1 cellular context compared by ENCODE assay signal in genomic region chr12:6278439-6279255, GRCh38.
TF ChIP-seq lines count a peak whose summit lies in the region.

No MANE protein-coding gene starts in this region.

TF ChIP-seq in HepG2, 621 proteins besides CTCF, POLR2A, EP300 and RAD21 (continued from another document and continues in another):
- TF ChIP-seq SRSF1 (optimal IDR thresholded peaks at IDR 0.05; ENCODE audit: low read depth, low read length) = peak; percentile 53
- 0 out of 2 replicates have a peak, but pooled peaks have one; percentile 68 for TF ChIP-seq ZNF446 (CRISPR knock-in tag; IDR thresholded peaks at IDR 0.05)
- TF ChIP-seq ZNF567 (CRISPR knock-in tag; IDR thresholded peaks at IDR 0.05; ENCODE audit: borderline replicate concordance) = 0 out of 2 replicates have a peak, but pooled peaks have one; percentile 58
- TF ChIP-seq ZNF724P (CRISPR knock-in tag; IDR thresholded peaks at IDR 0.05; ENCODE audit: borderline replicate concordance) = peak; percentile 57; the same call in 1 of the 2 replicates
- TF ChIP-seq FOSL2 (CRISPR knock-in tag; IDR thresholded peaks at IDR 0.05) = peak; percentile 92
- peak; percentile 59; the same call in 1 of the 2 replicates for TF ChIP-seq ZNF790 (CRISPR knock-in tag; IDR thresholded peaks at IDR 0.05; ENCODE audit: borderline replicate concordance)
- no peak for TF ChIP-seq TGIF2 (CRISPR knock-in tag; IDR thresholded peaks at IDR 0.05)
- peak; percentile 7; the same call in 1 of the 2 replicates for TF ChIP-seq KDM2A (CRISPR knock-in tag; IDR thresholded peaks at IDR 0.05; ENCODE audit: borderline replicate concordance, low read depth)
- TF ChIP-seq E2F2 (CRISPR knock-in tag; IDR thresholded peaks at IDR 0.05; ENCODE audit: borderline replicate concordance) = 0 out of 2 replicates have a peak, but pooled peaks have one; percentile 10
- no peak for TF ChIP-seq DNMT3B (CRISPR knock-in tag; conservative IDR thresholded peaks at IDR 0.05)
- 0 out of 2 replicates have a peak, but pooled peaks have one; percentile 28 for TF ChIP-seq HDAC1 (CRISPR knock-in tag; IDR thresholded peaks at IDR 0.05)
- TF ChIP-seq ZNF784 (CRISPR knock-in tag; IDR thresholded peaks at IDR 0.05; ENCODE audit: borderline replicate concordance) = 0 out of 2 replicates have a peak, but pooled peaks have one; percentile 30
- TF ChIP-seq ZNF484 (CRISPR knock-in tag; IDR thresholded peaks at IDR 0.05; ENCODE audit: borderline replicate concordance, low read depth) = no peak
- peak; percentile 18; the same call in 1 of the 2 replicates for TF ChIP-seq ZNF331 (CRISPR knock-in tag; IDR thresholded peaks at IDR 0.05)
- peak; percentile 33; the same call in 1 of the 2 replicates for TF ChIP-seq ZNF451 (CRISPR knock-in tag; IDR thresholded peaks at IDR 0.05)
- 0 out of 2 replicates have a peak, but pooled peaks have one; percentile 18 for TF ChIP-seq ZNF362 (CRISPR knock-in tag; IDR thresholded peaks at IDR 0.05; ENCODE audit: borderline replicate concordance)
- 0 out of 2 replicates have a peak, but pooled peaks have one; percentile 33 for TF ChIP-seq ZNF431 (CRISPR knock-in tag; IDR thresholded peaks at IDR 0.05; ENCODE audit: borderline replicate concordance, low read depth)
- peak; percentile 47; the same call in 1 of the 2 replicates for TF ChIP-seq SAP130 (CRISPR knock-in tag; IDR thresholded peaks at IDR 0.05; ENCODE audit: low read depth)
- peak; percentile 81 for TF ChIP-seq ZFX (CRISPR knock-in tag; IDR thresholded peaks at IDR 0.05; ENCODE audit: low read depth)
- peak; percentile 87; the same call in 1 of the 2 replicates for TF ChIP-seq KLF12 (CRISPR knock-in tag; IDR thresholded peaks at IDR 0.05; ENCODE audit: borderline replicate concordance)
- TF ChIP-seq ATF7-NPFF (CRISPR knock-in tag; IDR thresholded peaks at IDR 0.05; ENCODE audit: low read depth) = peak; percentile 47; the same call in 1 of the 2 replicates
- TF ChIP-seq BHLHE40 (IDR thresholded peaks at IDR 0.05; ENCODE audit: low read length) = peak; percentile 11; the same call in 1 of the 2 replicates
- peak; percentile 56 for TF ChIP-seq SALL1 (CRISPR knock-in tag; IDR thresholded peaks at IDR 0.05)
- TF ChIP-seq ZNF672 (CRISPR knock-in tag; IDR thresholded peaks at IDR 0.05) = no peak
- peak; percentile 61; the same call in 1 of the 2 replicates for TF ChIP-seq SALL2 (CRISPR knock-in tag; IDR thresholded peaks at IDR 0.05)
- TF ChIP-seq SP140L (CRISPR knock-in tag; IDR thresholded peaks at IDR 0.05; ENCODE audit: borderline replicate concordance) = no peak
- TF ChIP-seq ZNF512B (CRISPR knock-in tag; IDR thresholded peaks at IDR 0.05; ENCODE audit: borderline replicate concordance) = 0 out of 2 replicates have a peak, but pooled peaks have one; percentile 53
- TF ChIP-seq MYNN (CRISPR knock-in tag; IDR thresholded peaks at IDR 0.05; ENCODE audit: low read depth) = no peak
- TF ChIP-seq MLLT10 (CRISPR knock-in tag; IDR thresholded peaks at IDR 0.05) = no peak
- TF ChIP-seq MED1 (CRISPR knock-in tag; IDR thresholded peaks at IDR 0.05) = peak; percentile 28; the same call in 1 of the 2 replicates
- TF ChIP-seq PHF8 (CRISPR knock-in tag; IDR thresholded peaks at IDR 0.05) = peak; percentile 41
- TF ChIP-seq ZNF329 (CRISPR knock-in tag; IDR thresholded peaks at IDR 0.05; ENCODE audit: low read depth) = peak; percentile 58; the same call in 1 of the 2 replicates
- TF ChIP-seq HES4 (CRISPR knock-in tag; IDR thresholded peaks at IDR 0.05; ENCODE audit: borderline replicate concordance) = 0 out of 2 replicates have a peak, but pooled peaks have one; percentile 17
- TF ChIP-seq TAF1 (CRISPR knock-in tag; IDR thresholded peaks at IDR 0.05) = 0 out of 2 replicates have a peak, but pooled peaks have one; percentile 10
- TF ChIP-seq POLR2G (IDR thresholded peaks at IDR 0.05; ENCODE audit: low read depth, low read length) = peak; percentile 57; the same call in 1 of the 2 replicates
- TF ChIP-seq NFE2L1 (CRISPR knock-in tag; IDR thresholded peaks at IDR 0.05; ENCODE audit: borderline replicate concordance) = no peak
- TF ChIP-seq JUN (CRISPR knock-in tag; IDR thresholded peaks at IDR 0.05) = peak; percentile 23
- TF ChIP-seq HNRNPUL1 (IDR thresholded peaks at IDR 0.05; ENCODE audit: low read depth, low read length) = 0 out of 2 replicates have a peak, but pooled peaks have one; percentile 19
- peak; percentile 21 for TF ChIP-seq HNRNPLL (IDR thresholded peaks at IDR 0.05; ENCODE audit: low read depth, low read length, poor library complexity, severe bottlenecking)
- TF ChIP-seq RBFOX2 (IDR thresholded peaks at IDR 0.05; ENCODE audit: low read depth, low read length) = peak; percentile 81
- no peak for TF ChIP-seq MNT (IDR thresholded peaks at IDR 0.05)
- TF ChIP-seq MAX (IDR thresholded peaks at IDR 0.05) = peak; percentile 60; the same call in 1 of the 2 replicates
- TF ChIP-seq ZSCAN12 (CRISPR knock-in tag; IDR thresholded peaks at IDR 0.05) = no peak
- peak; percentile 8; the same call in 1 of the 2 replicates for TF ChIP-seq HNF4G (IDR thresholded peaks at IDR 0.05; ENCODE audit: borderline replicate concordance, low read depth, low read length)
- peak; percentile 59; the same call in 1 of the 2 replicates for TF ChIP-seq HNF4G (CRISPR knock-in tag; IDR thresholded peaks at IDR 0.05; ENCODE audit: borderline replicate concordance, low read depth)
- peak; percentile 46; the same call in 1 of the 2 replicates for TF ChIP-seq SRY (CRISPR knock-in tag; IDR thresholded peaks at IDR 0.05)
- TF ChIP-seq ZNF891 (CRISPR knock-in tag; IDR thresholded peaks at IDR 0.05) = 0 out of 2 replicates have a peak, but pooled peaks have one; percentile 15
- peak; percentile 20; the same call in 1 of the 2 replicates for TF ChIP-seq ZSCAN21 (CRISPR knock-in tag; IDR thresholded peaks at IDR 0.05; ENCODE audit: borderline replicate concordance)
- TF ChIP-seq TOPORS (CRISPR knock-in tag; IDR thresholded peaks at IDR 0.05) = peak; percentile 42; the same call in 1 of the 2 replicates
- no peak for TF ChIP-seq ZNF382 (CRISPR knock-in tag; IDR thresholded peaks at IDR 0.05; ENCODE audit: borderline replicate concordance)
- no peak for TF ChIP-seq ZNF17 (CRISPR knock-in tag; IDR thresholded peaks at IDR 0.05)
- peak; percentile 84 for TF ChIP-seq ZNF777 (CRISPR knock-in tag; IDR thresholded peaks at IDR 0.05)
- no peak for TF ChIP-seq PREB (CRISPR knock-in tag; IDR thresholded peaks at IDR 0.05)
- TF ChIP-seq ZFY (CRISPR knock-in tag; IDR thresholded peaks at IDR 0.05) = peak; percentile 71
- no peak for TF ChIP-seq MAZ (IDR thresholded peaks at IDR 0.05; ENCODE audit: borderline replicate concordance, low read depth, low read length)
- TF ChIP-seq MAZ (CRISPR knock-in tag; IDR thresholded peaks at IDR 0.05; ENCODE audit: low read depth) = peak; percentile 92
- peak; percentile 11; the same call in 1 of the 2 replicates for TF ChIP-seq MXD1 (CRISPR knock-in tag; IDR thresholded peaks at IDR 0.05)
- 0 out of 2 replicates have a peak, but pooled peaks have one; percentile 13 for TF ChIP-seq POGZ (CRISPR knock-in tag; IDR thresholded peaks at IDR 0.05)
- 0 out of 2 replicates have a peak, but pooled peaks have one; percentile 50 for TF ChIP-seq ZNF430 (CRISPR knock-in tag; IDR thresholded peaks at IDR 0.05)
- TF ChIP-seq ZNF652 (CRISPR knock-in tag; IDR thresholded peaks at IDR 0.05; ENCODE audit: borderline replicate concordance, low read depth) = no peak
- TF ChIP-seq YY1 (IDR thresholded peaks at IDR 0.05; ENCODE audit: insufficient read depth, insufficient replicate concordance, low read depth, low read length) = peak; percentile 57
- peak; percentile 94 for TF ChIP-seq ATF3 (CRISPR knock-in tag; IDR thresholded peaks at IDR 0.05)
- peak; percentile 54; the same call in 1 of the 2 replicates for TF ChIP-seq ZNF746 (CRISPR knock-in tag; IDR thresholded peaks at IDR 0.05)
- peak; percentile 81 for TF ChIP-seq ZNF563 (CRISPR knock-in tag; IDR thresholded peaks at IDR 0.05)
